In the genomic region with DNA sequence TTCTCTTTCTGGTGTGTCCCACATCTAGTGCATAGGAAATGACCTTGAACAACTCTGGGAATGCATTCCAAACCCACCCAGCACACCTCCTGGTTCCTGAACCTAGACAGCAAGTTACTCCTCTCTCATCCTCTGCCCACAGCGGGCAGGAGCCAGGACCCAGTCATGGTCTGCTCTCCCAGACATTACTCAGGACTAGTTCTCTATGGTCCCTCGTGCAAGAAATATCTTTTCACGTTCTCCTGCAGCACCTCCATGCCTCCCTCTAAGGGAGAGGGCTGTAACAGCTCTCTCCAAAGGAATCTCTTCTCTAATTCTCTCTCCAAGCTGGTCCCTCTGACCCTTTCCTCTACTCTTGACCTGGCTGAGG, we compare ENCODE assay signal across 13 cellular contexts. TPM values are rescaled to one million over a fixed set of nuclear protein-coding genes. Genes with fewer than 3 reads are reported as not detected.
DNase-seq lines count a peak whose midpoint lies in the region; TF ChIP-seq lines count a peak whose summit lies in the region.
"Had no signal": no experiment of that assay in that cellular context is flagged by ENCODE, and none has a peak within 500 bp of the region (broad histone marks: within the 10 kb centered on the region; RNA-seq: fewer than 3 reads in every experiment).

No MANE protein-coding gene starts in this region.

- H2AFZ ChIP-seq in ACC112 (ENCODE audit: low read length, unreplicated experiment): no peak overlapping the region

- TF ChIP-seq POLR2A in esophagus muscularis mucosa (IDR thresholded peaks at IDR 0.05; ENCODE audit: low read depth) (no peak), Peyer's patch (IDR thresholded peaks at IDR 0.05) (no peak)

- DNase-seq in SK-N-MC (ENCODE audit: low read depth, low spot score): no peak
- no peak for DNase-seq in esophagus muscularis mucosa (ENCODE audit: extremely low spot score)
- DNase-seq in Peyer's patch: no peak
- DNase-seq in cerebellum (ENCODE audit: low spot score): no peak
- DNase-seq in activated gamma-delta T cell treated with Interleukin-2 at 50 U/mL for 16 hours: no peak
- no peak for DNase-seq in COLO829 (ENCODE audit: low spot score)
- DNase-seq: activated CD4-positive, alpha-beta T cell treated with anti-CD3 and anti-CD28 coated beads, Interleukin-2, amount 50 U/mL, for 48 hours; activated gamma-delta T cell; naive thymus-derived CD8-positive, alpha-beta T cell; NCI-H1105; stimulated activated CD4-positive, alpha-beta T cell treated with anti-CD3 and anti-CD28 coated beads, Interleukin-12 subunit alpha, Interleukin-12 subunit beta, amount 100 ng/mL, for 4 hours had no signal

- no peak for TF ChIP-seq EP300 in esophagus muscularis mucosa (IDR thresholded peaks at IDR 0.05)

- H3K4me1 ChIP-seq in ACC112 (ENCODE audit: control insufficient read depth, insufficient read depth, low read length, unreplicated experiment) (peaks cover 90% of the 10 kb centered on the region), esophagus muscularis mucosa (peaks cover 42 to 71% (median 67%) of the 10 kb centered on the region in 4 donors), rectal smooth muscle tissue (ENCODE audit: control insufficient read depth, insufficient read depth, low read length) (peaks cover 36% of the 10 kb centered on the region), Peyer's patch (peaks cover 0 to 27% (median 0%) of the 10 kb centered on the region in 4 donors)

- H3K27ac ChIP-seq in ACC112 (ENCODE audit: low read depth, low read length) (peak overlapping the region; percentile 99), SK-N-MC (peak overlapping the region; percentile 91), esophagus muscularis mucosa (replicated peaks in 1 of 4) (peak overlapping the region; percentile 91 to 94 (median 92)), rectal smooth muscle tissue (ENCODE audit: low read depth, low read length) (peak overlapping the region; percentile 90), Peyer's patch (peak overlapping the region in 2 of 4 donors; percentile 17 to 82)

- peak overlapping the region; percentile 22; the same call in 1 of the 2 replicates for H3K4me3 ChIP-seq in ACC112 (ENCODE audit: low read depth, low read length)
- H3K4me3 ChIP-seq in SK-N-MC: no peak overlapping the region
- H3K4me3 ChIP-seq in esophagus muscularis mucosa: no peak overlapping the region
- H3K4me3 ChIP-seq in rectal smooth muscle tissue (ENCODE audit: low read length): no peak overlapping the region
- no peak overlapping the region for H3K4me3 ChIP-seq in Peyer's patch

- H3K27me3 ChIP-seq in ACC112 (ENCODE audit: insufficient read depth, low read length) (no peaks in the 10 kb centered on the region), esophagus muscularis mucosa (no peaks in the 10 kb centered on the region), rectal smooth muscle tissue (ENCODE audit: control insufficient read depth, insufficient read depth, low read length) (no peaks in the 10 kb centered on the region), Peyer's patch (no peaks in the 10 kb centered on the region)

- H3K36me3 ChIP-seq in ACC112 (ENCODE audit: insufficient read depth, low read length): no peaks in the 10 kb centered on the region
- no peaks in the 10 kb centered on the region for H3K36me3 ChIP-seq in SK-N-MC (ENCODE audit: insufficient read depth, low read length)
- no peaks in the 10 kb centered on the region for H3K36me3 ChIP-seq in esophagus muscularis mucosa
- no peaks in the 10 kb centered on the region for H3K36me3 ChIP-seq in rectal smooth muscle tissue (ENCODE audit: control insufficient read depth, insufficient read depth, low read length)
- H3K36me3 ChIP-seq in Peyer's patch: no peaks in the 10 kb centered on the region

- 98% methylated on average over 3 of the region's 3 CpGs for WGBS in esophagus muscularis mucosa

- no peak overlapping the region for H3K9ac ChIP-seq in SK-N-MC (ENCODE audit: insufficient read length)
- H3K9ac ChIP-seq in rectal smooth muscle tissue (ENCODE audit: low read length): no peak overlapping the region

- intact Hi-C loops in esophagus muscularis mucosa (cut with DNase I): loop anchor here (5.0 kb wide), 2 partner anchors 45 to 60 kb away; partner anchors contain the start of gene PRSS23

- H3K9me3 ChIP-seq in SK-N-MC (ENCODE audit: low read depth, low read length) (no peaks in the 10 kb centered on the region), esophagus muscularis mucosa (no peaks in the 10 kb centered on the region), Peyer's patch (no peaks in the 10 kb centered on the region)

- no peaks in the 10 kb centered on the region for H3K79me2 ChIP-seq in ACC112 (ENCODE audit: control insufficient read depth, insufficient read depth, low read length, unreplicated experiment)

- no peak for TF ChIP-seq CTCF in esophagus muscularis mucosa (IDR thresholded peaks at IDR 0.05)
- no peak for TF ChIP-seq CTCF in Peyer's patch (IDR thresholded peaks at IDR 0.05)

RNA-seq across cellular contexts. Expression of gene PRSS23, which starts 57.9 kb away (rescaled TPM):
- total RNA-seq in esophagus muscularis mucosa (10 to 100 TPM; 33.4 to 68.8 (median 46.4) TPM), Peyer's patch (10 to 100 TPM in 1 of 4 donors, 1 to 10 TPM in 3; 4.6 to 12.0 (median 8.5) TPM), cerebellum (7.3 TPM)
